In the genomic region with DNA sequence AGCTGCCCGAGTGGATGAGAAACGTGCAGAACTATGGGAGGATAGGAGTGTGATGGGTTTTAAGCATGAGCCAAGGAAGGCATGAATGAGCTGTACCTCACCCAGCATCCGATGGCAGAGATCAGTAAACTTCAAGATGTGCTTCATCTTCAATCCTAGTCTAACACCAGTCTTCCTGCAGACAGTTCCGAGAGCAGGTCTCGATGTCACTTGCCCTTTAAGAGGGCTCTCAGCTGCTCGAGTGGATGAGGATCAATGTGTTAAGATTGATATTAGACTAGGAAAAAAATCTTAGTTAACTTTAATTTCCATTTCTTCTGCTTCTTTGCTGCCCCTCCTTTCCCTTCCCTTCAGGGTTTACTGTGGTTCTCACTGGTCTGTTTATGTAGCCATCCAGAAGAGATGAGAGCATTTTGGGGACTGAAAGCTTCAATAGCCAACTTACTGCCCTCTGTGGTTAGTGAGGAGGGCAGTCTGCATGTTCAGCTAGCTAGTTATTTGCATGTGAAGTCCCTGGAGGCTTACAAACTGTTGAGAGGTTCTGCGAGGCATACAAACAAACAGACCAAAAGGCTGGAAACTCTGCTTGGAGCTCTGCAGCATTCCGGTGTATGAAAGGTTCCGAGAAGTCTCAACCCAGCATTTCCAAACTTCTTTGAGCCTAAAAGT, we compare ENCODE assay signal across 2 cellular contexts.
TF ChIP-seq lines count a peak whose summit lies in the region.

No MANE protein-coding gene starts in this region.

TF ChIP-seq in HEK293, 187 proteins besides CTCF, POLR2A, EP300 and RAD21:
- TF ChIP-seq FEZF1 (tag by site-specific recombination; IDR thresholded peaks at IDR 0.05) (peak; percentile 69), ZBTB17 (tag by site-specific recombination; IDR thresholded peaks at IDR 0.05) (peak; percentile 64), ZNF747 (tag by site-specific recombination; IDR thresholded peaks at IDR 0.05) (no peak), ZBTB44 (tag by site-specific recombination; IDR thresholded peaks at IDR 0.05) (peak; percentile 90)

TF ChIP-seq in IMR-90, 13 proteins besides CTCF, POLR2A, EP300 and RAD21:
- TF ChIP-seq FOS (IDR thresholded peaks at IDR 0.05; ENCODE audit: low read depth, low read length): no peak
- TF ChIP-seq MAFK (IDR thresholded peaks at IDR 0.05; ENCODE audit: low read depth, low read length): no peak
- no peak for TF ChIP-seq SMC3 (IDR thresholded peaks at IDR 0.05; ENCODE audit: low read depth, low read length)
